18 cellular contexts compared by ENCODE assay signal in genomic region chr14:74733241-74733640, GRCh38.
"Had no signal": no experiment of that assay in that cellular context is flagged by ENCODE, and none has a peak within 500 bp of the region (broad histone marks: within the 10 kb centered on the region; RNA-seq: fewer than 3 reads in every experiment).

No MANE protein-coding gene starts in this region.

- ATAC-seq: gastroesophageal sphincter, natural killer cell had no signal

- DNase-seq: activated B cell treated with CpG ODN at 0.5 μM for 24 hours; activated CD4-positive, alpha-beta T cell treated with anti-CD3 and anti-CD28 coated beads for 4 hours; activated CD4-positive, alpha-beta T cell treated with anti-CD3 and anti-CD28 coated beads, Interleukin-2, amount 50 U/mL, for 48 hours; activated naive CD4-positive, alpha-beta T cell treated with anti-CD3 and anti-CD28 coated beads for 36 hours; activated naive CD8-positive, alpha-beta T cell treated with anti-CD3 and anti-CD28 coated beads, Interleukin-2, amount 10 ng/mL, durations not matched to agents 7 days and 5 days; activated T-cell treated with anti-CD3 and anti-CD28 coated beads, Interleukin-2, amount 50 U/mL, for 48 hours; amniotic stem cell; cerebellar nuclear complex; esophagus squamous epithelium; head of caudate nucleus; hypothalamus; left ventricle myocardium inferior; natural killer cell; stimulated activated CD4-positive, alpha-beta T cell treated with anti-CD3 and anti-CD28 coated beads, Interleukin-4, amount 100 ng/mL, for 4 hours; substantia nigra; T1000; tibial artery had no signal
